In the genomic region with DNA sequence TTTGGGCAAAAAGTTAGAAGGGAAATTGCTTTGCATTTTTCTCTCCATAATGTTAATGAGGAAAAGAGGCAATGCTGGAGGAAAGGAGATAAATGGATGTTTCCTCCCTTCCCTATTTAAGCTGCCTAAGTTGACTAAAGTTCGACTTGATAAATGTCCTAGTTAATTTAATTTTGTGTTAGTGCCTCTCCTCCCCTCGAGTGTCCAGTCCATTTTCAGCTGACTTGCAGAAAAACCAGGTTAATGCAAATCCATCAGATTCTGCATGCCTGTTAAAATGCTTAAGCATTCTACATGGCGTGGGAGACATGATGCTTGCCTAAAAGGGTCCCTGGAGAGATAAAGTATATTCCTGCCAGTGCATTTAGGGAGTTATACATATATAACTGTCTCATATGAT, we compare ENCODE assay signal across 1 cellular context.
TF ChIP-seq lines count a peak whose summit lies in the region.

No MANE protein-coding gene starts in this region.

TF ChIP-seq in GM23338, 12 proteins besides CTCF, POLR2A, EP300 and RAD21 (continued from another document):
- TF ChIP-seq, protein P1, sequence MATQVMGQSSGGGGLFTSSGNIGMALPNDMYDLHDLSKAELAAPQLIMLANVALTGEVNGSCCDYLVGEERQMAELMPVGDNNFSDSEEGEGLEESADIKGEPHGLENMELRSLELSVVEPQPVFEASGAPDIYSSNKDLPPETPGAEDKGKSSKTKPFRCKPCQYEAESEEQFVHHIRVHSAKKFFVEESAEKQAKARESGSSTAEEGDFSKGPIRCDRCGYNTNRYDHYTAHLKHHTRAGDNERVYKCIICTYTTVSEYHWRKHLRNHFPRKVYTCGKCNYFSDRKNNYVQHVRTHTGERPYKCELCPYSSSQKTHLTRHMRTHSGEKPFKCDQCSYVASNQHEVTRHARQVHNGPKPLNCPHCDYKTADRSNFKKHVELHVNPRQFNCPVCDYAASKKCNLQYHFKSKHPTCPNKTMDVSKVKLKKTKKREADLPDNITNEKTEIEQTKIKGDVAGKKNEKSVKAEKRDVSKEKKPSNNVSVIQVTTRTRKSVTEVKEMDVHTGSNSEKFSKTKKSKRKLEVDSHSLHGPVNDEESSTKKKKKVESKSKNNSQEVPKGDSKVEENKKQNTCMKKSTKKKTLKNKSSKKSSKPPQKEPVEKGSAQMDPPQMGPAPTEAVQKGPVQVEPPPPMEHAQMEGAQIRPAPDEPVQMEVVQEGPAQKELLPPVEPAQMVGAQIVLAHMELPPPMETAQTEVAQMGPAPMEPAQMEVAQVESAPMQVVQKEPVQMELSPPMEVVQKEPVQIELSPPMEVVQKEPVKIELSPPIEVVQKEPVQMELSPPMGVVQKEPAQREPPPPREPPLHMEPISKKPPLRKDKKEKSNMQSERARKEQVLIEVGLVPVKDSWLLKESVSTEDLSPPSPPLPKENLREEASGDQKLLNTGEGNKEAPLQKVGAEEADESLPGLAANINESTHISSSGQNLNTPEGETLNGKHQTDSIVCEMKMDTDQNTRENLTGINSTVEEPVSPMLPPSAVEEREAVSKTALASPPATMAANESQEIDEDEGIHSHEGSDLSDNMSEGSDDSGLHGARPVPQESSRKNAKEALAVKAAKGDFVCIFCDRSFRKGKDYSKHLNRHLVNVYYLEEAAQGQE (IDR thresholded peaks at IDR 0.05; ENCODE audit: unreplicated experiment): no peak
- TF ChIP-seq POLR2AphosphoS5 (IDR thresholded peaks at IDR 0.05; ENCODE audit: low read depth): no peak
- no peak for TF ChIP-seq ZNF331 (CRISPR knock-in tag; IDR thresholded peaks at IDR 0.05; ENCODE audit: low read depth)
- TF ChIP-seq, protein P2, sequence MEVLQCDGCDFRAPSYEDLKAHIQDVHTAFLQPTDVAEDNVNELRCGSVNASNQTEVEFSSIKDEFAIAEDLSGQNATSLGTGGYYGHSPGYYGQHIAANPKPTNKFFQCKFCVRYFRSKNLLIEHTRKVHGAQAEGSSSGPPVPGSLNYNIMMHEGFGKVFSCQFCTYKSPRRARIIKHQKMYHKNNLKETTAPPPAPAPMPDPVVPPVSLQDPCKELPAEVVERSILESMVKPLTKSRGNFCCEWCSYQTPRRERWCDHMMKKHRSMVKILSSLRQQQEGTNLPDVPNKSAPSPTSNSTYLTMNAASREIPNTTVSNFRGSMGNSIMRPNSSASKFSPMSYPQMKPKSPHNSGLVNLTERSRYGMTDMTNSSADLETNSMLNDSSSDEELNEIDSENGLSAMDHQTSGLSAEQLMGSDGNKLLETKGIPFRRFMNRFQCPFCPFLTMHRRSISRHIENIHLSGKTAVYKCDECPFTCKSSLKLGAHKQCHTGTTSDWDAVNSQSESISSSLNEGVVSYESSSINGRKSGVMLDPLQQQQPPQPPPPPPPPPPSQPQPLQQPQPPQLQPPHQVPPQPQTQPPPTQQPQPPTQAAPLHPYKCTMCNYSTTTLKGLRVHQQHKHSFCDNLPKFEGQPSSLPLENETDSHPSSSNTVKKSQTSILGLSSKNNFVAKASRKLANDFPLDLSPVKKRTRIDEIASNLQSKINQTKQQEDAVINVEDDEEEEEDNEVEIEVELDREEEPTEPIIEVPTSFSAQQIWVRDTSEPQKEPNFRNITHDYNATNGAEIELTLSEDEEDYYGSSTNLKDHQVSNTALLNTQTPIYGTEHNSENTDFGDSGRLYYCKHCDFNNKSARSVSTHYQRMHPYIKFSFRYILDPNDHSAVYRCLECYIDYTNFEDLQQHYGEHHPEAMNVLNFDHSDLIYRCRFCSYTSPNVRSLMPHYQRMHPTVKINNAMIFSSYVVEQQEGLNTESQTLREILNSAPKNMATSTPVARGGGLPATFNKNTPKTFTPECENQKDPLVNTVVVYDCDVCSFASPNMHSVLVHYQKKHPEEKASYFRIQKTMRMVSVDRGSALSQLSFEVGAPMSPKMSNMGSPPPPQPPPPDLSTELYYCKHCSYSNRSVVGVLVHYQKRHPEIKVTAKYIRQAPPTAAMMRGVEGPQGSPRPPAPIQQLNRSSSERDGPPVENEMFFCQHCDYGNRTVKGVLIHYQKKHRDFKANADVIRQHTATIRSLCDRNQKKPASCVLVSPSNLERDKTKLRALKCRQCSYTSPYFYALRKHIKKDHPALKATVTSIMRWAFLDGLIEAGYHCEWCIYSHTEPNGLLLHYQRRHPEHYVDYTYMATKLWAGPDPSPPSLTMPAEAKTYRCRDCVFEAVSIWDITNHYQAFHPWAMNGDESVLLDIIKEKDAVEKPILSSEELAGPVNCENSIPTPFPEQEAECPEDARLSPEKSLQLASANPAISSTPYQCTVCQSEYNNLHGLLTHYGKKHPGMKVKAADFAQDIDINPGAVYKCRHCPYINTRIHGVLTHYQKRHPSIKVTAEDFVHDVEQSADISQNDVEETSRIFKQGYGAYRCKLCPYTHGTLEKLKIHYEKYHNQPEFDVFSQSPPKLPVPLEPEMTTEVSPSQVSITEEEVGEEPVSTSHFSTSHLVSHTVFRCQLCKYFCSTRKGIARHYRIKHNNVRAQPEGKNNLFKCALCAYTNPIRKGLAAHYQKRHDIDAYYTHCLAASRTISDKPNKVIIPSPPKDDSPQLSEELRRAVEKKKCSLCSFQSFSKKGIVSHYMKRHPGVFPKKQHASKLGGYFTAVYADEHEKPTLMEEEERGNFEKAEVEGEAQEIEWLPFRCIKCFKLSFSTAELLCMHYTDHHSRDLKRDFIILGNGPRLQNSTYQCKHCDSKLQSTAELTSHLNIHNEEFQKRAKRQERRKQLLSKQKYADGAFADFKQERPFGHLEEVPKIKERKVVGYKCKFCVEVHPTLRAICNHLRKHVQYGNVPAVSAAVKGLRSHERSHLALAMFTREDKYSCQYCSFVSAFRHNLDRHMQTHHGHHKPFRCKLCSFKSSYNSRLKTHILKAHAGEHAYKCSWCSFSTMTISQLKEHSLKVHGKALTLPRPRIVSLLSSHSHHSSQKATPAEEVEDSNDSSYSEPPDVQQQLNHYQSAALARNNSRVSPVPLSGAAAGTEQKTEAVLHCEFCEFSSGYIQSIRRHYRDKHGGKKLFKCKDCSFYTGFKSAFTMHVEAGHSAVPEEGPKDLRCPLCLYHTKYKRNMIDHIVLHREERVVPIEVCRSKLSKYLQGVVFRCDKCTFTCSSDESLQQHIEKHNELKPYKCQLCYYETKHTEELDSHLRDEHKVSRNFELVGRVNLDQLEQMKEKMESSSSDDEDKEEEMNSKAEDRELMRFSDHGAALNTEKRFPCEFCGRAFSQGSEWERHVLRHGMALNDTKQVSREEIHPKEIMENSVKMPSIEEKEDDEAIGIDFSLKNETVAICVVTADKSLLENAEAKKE (CRISPR knock-in tag; IDR thresholded peaks at IDR 0.05): no peak
- TF ChIP-seq CREB1 (CRISPR knock-in tag; IDR thresholded peaks at IDR 0.05; ENCODE audit: low read depth): no peak
